ENCODE assay signal across 16 cellular contexts in the genomic region with DNA sequence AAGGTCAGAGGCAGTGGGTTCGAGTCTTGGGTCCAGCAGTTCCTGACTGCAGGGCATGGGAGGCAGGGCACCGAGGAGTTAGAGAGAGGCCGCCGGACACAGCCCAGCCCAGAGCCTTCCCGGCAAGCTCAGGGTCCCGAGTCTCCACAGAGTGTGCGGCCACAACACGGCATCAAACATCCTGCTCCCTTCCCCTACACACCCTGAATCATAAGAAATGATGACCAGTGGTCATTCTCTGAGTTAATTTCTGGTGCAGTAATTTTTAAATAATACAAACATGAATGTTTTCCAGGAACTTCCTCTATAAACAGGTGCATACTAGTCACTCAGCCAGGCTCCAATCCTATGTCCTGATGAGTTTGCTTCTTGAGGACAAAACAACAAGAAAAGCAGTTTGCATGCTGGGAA.
DNase-seq lines count a peak whose midpoint lies in the region; ATAC-seq and TF ChIP-seq lines count a peak whose summit lies in the region.
"Had no signal": no experiment of that assay in that cellular context is flagged by ENCODE, and none has a peak within 500 bp of the region (broad histone marks: within the 10 kb centered on the region; RNA-seq: fewer than 3 reads in every experiment).

No MANE protein-coding gene starts in this region.

- no peak overlapping the region for H2AFZ ChIP-seq in IMR-90 (replicated peaks; ENCODE audit: low read length, poor library complexity)
- H2AFZ ChIP-seq: hepatocyte had no signal

- peaks cover 4% of the 10 kb centered on the region for H3K4me1 ChIP-seq in IMR-90 (ENCODE audit: control insufficient read depth, insufficient read depth, low read length)
- H3K4me1 ChIP-seq in breast epithelium: peaks cover 9% of the 10 kb centered on the region in 2 donors
- H3K4me1 ChIP-seq in left lung: peaks cover 0 to 15% of the 10 kb centered on the region in 2 donors
- peaks cover 0 to 7% (median 3%) of the 10 kb centered on the region in 4 donors for H3K4me1 ChIP-seq in stomach

- H3K27me3 ChIP-seq in IMR-90 (ENCODE audit: control insufficient read depth, insufficient read depth, low read length): no peaks in the 10 kb centered on the region
- no peaks in the 10 kb centered on the region for H3K27me3 ChIP-seq in breast epithelium
- H3K27me3 ChIP-seq in left lung: no peaks in the 10 kb centered on the region
- peaks cover 0 to 5% (median 0%) of the 10 kb centered on the region in 3 donors for H3K27me3 ChIP-seq in stomach
- H3K27me3 ChIP-seq: esophagus squamous epithelium, hepatocyte, transverse colon had no signal

- H3K9me1 ChIP-seq in IMR-90 (ENCODE audit: insufficient read depth, low read length): peaks cover 11% of the 10 kb centered on the region; the same call in 1 of the 2 replicates

- intact Hi-C loops in IMR-90 (cut with micrococcal nuclease) (no loop called here), breast epithelium (cut with DNase I; ENCODE audit: low total_unique reads) (no loop called here), left lung (cut with DNase I) (no loop called here), stomach (cut with DNase I; ENCODE audit: low total_unique reads) (no loop called here)

- DNase-seq in IMR-90 (no peak), breast epithelium (ENCODE audit: low spot score in 2 of 2) (no peak), left lung (peak; percentile 32 to 52), stomach (peak; percentile 15)
- no peak for DNase-seq in stimulated activated CD4-positive, alpha-beta T cell treated with anti-CD3 and anti-CD28 coated beads, Interleukin-2, amount 100 ng/mL, for 48 hours
- DNase-seq: esophagus squamous epithelium, left cardiac atrium, NCI-H1048, transverse colon had no signal

- H3K56ac ChIP-seq in IMR-90 (ENCODE audit: extremely low read depth, insufficient read depth, low read length): no peak overlapping the region

- H3K9ac ChIP-seq in IMR-90 (ENCODE audit: low read depth, low read length): no peak overlapping the region

- in situ Hi-C loops in IMR-90 (cut with MboI; ENCODE audit: low sequenced_read_pairs): no loop called here

- no peak overlapping the region for H3K23ac ChIP-seq in IMR-90 (ENCODE audit: low read depth, low read length)

- no peak overlapping the region for H3K4me3 ChIP-seq in IMR-90 (ENCODE audit: insufficient read depth, low read depth, low read length)
- H3K4me3 ChIP-seq in breast epithelium: peak overlapping the region in 1 of 3 donors; percentile 31
- H3K4me3 ChIP-seq in left lung: no peak overlapping the region
- no peak overlapping the region for H3K4me3 ChIP-seq in stomach
- H3K4me3 ChIP-seq: esophagus squamous epithelium, hepatocyte, transverse colon had no signal

- CTCF ChIA-PET in IMR-90 (lab: Yijun Ruan, JAX): no interaction called here

- no peak overlapping the region; the same call in 1 of the 2 replicates for H2BK20ac ChIP-seq in IMR-90 (ENCODE audit: low read depth, low read length)

- no peak for TF ChIP-seq EP300 in stomach (IDR thresholded peaks at IDR 0.05)

- dilution Hi-C loops in IMR-90 (cut with HindIII; ENCODE audit: low sequenced_read_pairs, unreplicated experiment): no loop called here

- H3K14ac ChIP-seq in IMR-90 (replicated peaks; ENCODE audit: low read depth, low read length): no peak overlapping the region

- TF ChIP-seq POLR2A in IMR-90 (IDR thresholded peaks at IDR 0.05; ENCODE audit: low read depth, low read length) (no peak), breast epithelium (IDR thresholded peaks at IDR 0.05) (no peak), stomach (IDR thresholded peaks at IDR 0.05) (no peak)

- H2BK15ac ChIP-seq in IMR-90 (ENCODE audit: low read depth, low read length): no peak overlapping the region

- H3K27ac ChIP-seq in IMR-90 (ENCODE audit: insufficient read depth, low read length): no peak overlapping the region
- H3K27ac ChIP-seq in breast epithelium: peak overlapping the region; percentile 67 to 76
- H3K27ac ChIP-seq in left lung: peak overlapping the region; percentile 31 to 82
- H3K27ac ChIP-seq in stomach: no peak overlapping the region

- H3K4ac ChIP-seq in IMR-90 (ENCODE audit: low read depth, low read length): no peak overlapping the region

- ATAC-seq in IMR-90 (ENCODE audit: low read depth) (peak; percentile 9; the same call in 1 of the 2 replicates), left lung (no peak), HG02840 (IDR thresholded peaks at IDR 0.05; ENCODE audit: low FRiP score, unreplicated experiment) (no peak), esophagus mucosa (no peak), GM21619 (IDR thresholded peaks at IDR 0.05; ENCODE audit: unreplicated experiment) (no peak)
- ATAC-seq: activated CD4-positive, CD25-positive, alpha-beta regulatory T cell treated with anti-CD3 and anti-CD28 coated beads, Interleukin-2, amount 50 U/mL, for 24 hours; Right ventricle myocardium inferior; stimulated activated memory B cell treated with anti-CD40 and anti-IgM and Interleukin-4, amounts not matched to agents 10 μg/mL and 1 μg/mL and 100 μg/mL, for 72 hours had no signal

- POLR2A ChIA-PET in IMR-90 (lab: Charles Lee; ENCODE audit: unreplicated experiment): interaction anchor here (0.6 kb wide), 1 partner anchor 1357 kb away, joined by 3 read pairs; no protein-coding TSS in a partner anchor

- no peak overlapping the region for H2AK9ac ChIP-seq in IMR-90 (replicated peaks; ENCODE audit: low read depth, low read length, poor library complexity)

- H4K5ac ChIP-seq in IMR-90 (ENCODE audit: low read depth, low read length): no peak overlapping the region

- H3K9me3 ChIP-seq in IMR-90 (ENCODE audit: control insufficient read depth, insufficient read depth, low read length) (peaks cover 5% of the 10 kb centered on the region), breast epithelium (no peaks in the 10 kb centered on the region), left lung (no peaks in the 10 kb centered on the region), stomach (peaks cover 0 to 5% (median 2%) of the 10 kb centered on the region in 4 donors)
- H3K9me3 ChIP-seq: transverse colon had no signal

- no peak overlapping the region for H3K18ac ChIP-seq in IMR-90 (ENCODE audit: low read depth, low read length)

- TF ChIP-seq RAD21 in IMR-90 (IDR thresholded peaks at IDR 0.05; ENCODE audit: low read length): no peak

- H2BK120ac ChIP-seq in IMR-90 (ENCODE audit: low read depth, low read length): no peak overlapping the region; the same call in 1 of the 2 replicates

- no peak overlapping the region for H3K4me2 ChIP-seq in IMR-90 (ENCODE audit: low read depth, low read length)

- H3K36me3 ChIP-seq in IMR-90 (ENCODE audit: control insufficient read depth, insufficient read depth, low read length) (peaks cover 6% of the 10 kb centered on the region; the same call in 1 of the 2 replicates), breast epithelium (no peaks in the 10 kb centered on the region), left lung (no peaks in the 10 kb centered on the region), stomach (peaks cover 0 to 8% (median 0%) of the 10 kb centered on the region in 4 donors)
- H3K36me3 ChIP-seq: esophagus squamous epithelium, transverse colon had no signal

- WGBS in IMR-90 (ENCODE audit: extremely low coverage in 2 of 2, insufficient read length in 1 of 2), 2 experiments: no CpG with 5 or more reads among the region's 8 CpGs
- 67 to 88% (median 79%) methylated on average over 8 of the region's 8 CpGs for WGBS in stomach, 5 donors

- no peak overlapping the region for H2AK5ac ChIP-seq in IMR-90 (ENCODE audit: low read depth, low read length)

- TF ChIP-seq CTCF in IMR-90 (conservative IDR thresholded peaks at IDR 0.05; ENCODE audit: low read depth, low read length) (no peak), breast epithelium (IDR thresholded peaks at IDR 0.05) (no peak), left lung (IDR thresholded peaks at IDR 0.05) (no peak), stomach (IDR thresholded peaks at IDR 0.05) (no peak)

- H2BK5ac ChIP-seq in IMR-90 (ENCODE audit: low read depth, low read length, poor library complexity, severe bottlenecking): no peak overlapping the region

- H4K91ac ChIP-seq in IMR-90 (ENCODE audit: insufficient read depth, low read depth, low read length): no peak overlapping the region

- H4K8ac ChIP-seq in IMR-90 (ENCODE audit: low read depth in 2 of 2, low read length in 2 of 2): no peak overlapping the region

- BruUV-seq in IMR-90 (replicated peaks; lab: Mats Ljungman, UMichigan): no TSS peak

- peaks cover 5% of the 10 kb centered on the region; the same call in 1 of the 2 replicates for H4K20me1 ChIP-seq in IMR-90 (ENCODE audit: insufficient read depth, low read length)

- peaks cover 0 to 15% of the 10 kb centered on the region in 2 experiments; a peak in 3 of 4 replicates for H3K79me1 ChIP-seq in IMR-90 (ENCODE audit: low read depth in 1 of 2, low read length in 2 of 2)

TF ChIP-seq in IMR-90, 13 proteins besides CTCF, POLR2A, EP300 and RAD21 (continues in another document):
- TF ChIP-seq, protein P1, sequence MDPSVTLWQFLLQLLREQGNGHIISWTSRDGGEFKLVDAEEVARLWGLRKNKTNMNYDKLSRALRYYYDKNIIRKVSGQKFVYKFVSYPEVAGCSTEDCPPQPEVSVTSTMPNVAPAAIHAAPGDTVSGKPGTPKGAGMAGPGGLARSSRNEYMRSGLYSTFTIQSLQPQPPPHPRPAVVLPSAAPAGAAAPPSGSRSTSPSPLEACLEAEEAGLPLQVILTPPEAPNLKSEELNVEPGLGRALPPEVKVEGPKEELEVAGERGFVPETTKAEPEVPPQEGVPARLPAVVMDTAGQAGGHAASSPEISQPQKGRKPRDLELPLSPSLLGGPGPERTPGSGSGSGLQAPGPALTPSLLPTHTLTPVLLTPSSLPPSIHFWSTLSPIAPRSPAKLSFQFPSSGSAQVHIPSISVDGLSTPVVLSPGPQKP (IDR thresholded peaks at IDR 0.05; ENCODE audit: borderline replicate concordance, low read depth, low read length): no peak
- TF ChIP-seq MAZ (IDR thresholded peaks at IDR 0.05; ENCODE audit: borderline replicate concordance, low read depth, low read length): no peak
- TF ChIP-seq, protein P2, sequence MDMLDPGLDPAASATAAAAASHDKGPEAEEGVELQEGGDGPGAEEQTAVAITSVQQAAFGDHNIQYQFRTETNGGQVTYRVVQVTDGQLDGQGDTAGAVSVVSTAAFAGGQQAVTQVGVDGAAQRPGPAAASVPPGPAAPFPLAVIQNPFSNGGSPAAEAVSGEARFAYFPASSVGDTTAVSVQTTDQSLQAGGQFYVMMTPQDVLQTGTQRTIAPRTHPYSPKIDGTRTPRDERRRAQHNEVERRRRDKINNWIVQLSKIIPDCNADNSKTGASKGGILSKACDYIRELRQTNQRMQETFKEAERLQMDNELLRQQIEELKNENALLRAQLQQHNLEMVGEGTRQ (IDR thresholded peaks at IDR 0.05; ENCODE audit: low read depth, low read length): no peak
- no peak for TF ChIP-seq RFX5 (IDR thresholded peaks at IDR 0.05; ENCODE audit: low read depth, low read length)
- no peak for TF ChIP-seq CHD1 (IDR thresholded peaks at IDR 0.05; ENCODE audit: low read depth, low read length)
- TF ChIP-seq RCOR1 (IDR thresholded peaks at IDR 0.05; ENCODE audit: insufficient replicate concordance, low read length): no peak
- no peak for TF ChIP-seq MAFK (IDR thresholded peaks at IDR 0.05; ENCODE audit: low read depth, low read length)
- TF ChIP-seq NFE2L2 (IDR thresholded peaks at IDR 0.05; ENCODE audit: low read depth, low read length): no peak
- no peak for TF ChIP-seq MXI1 (IDR thresholded peaks at IDR 0.05; ENCODE audit: borderline replicate concordance, low read depth, low read length)
- TF ChIP-seq BHLHE40 (IDR thresholded peaks at IDR 0.05; ENCODE audit: low read depth, low read length): no peak

Comparison
In these comparisons a context has a peak if more than half of its experiments do, and no peak if none do; other contexts are left out.
1. DNase-seq: peak in left lung (2 of 2) and stomach (single experiment); none in IMR-90 (single experiment), breast epithelium (0 of 2) and stimulated activated CD4-positive, alpha-beta T cell treated with anti-CD3 and anti-CD28 coated beads, Interleukin-2, amount 100 ng/mL, for 48 hours (0 of 2).
2. H3K27ac ChIP-seq: peak in breast epithelium (2 of 2) and left lung (2 of 2); none in IMR-90 (single experiment) and stomach (0 of 5).